In genomic region chr9:107142896-107143603, GRCh38 we compare ENCODE assay signal across 24 cellular contexts.
A peak's percentile ranks its signal among the peaks of the same experiment; 100 is the strongest.
DNase-seq lines count a peak whose midpoint lies in the region; ATAC-seq and TF ChIP-seq lines count a peak whose summit lies in the region.
"Had no signal": no experiment of that assay in that cellular context is flagged by ENCODE, and none has a peak within 500 bp of the region (broad histone marks: within the 10 kb centered on the region; RNA-seq: fewer than 3 reads in every experiment).

No MANE protein-coding gene starts in this region.

- TF ChIP-seq POLR2A in stomach (IDR thresholded peaks at IDR 0.05) = no peak

- no peak overlapping the region for H3K4me2 ChIP-seq in fibroblast of lung (ENCODE audit: extremely low read depth, insufficient read depth, low read length)
- H3K4me2 ChIP-seq: BLaER1, GM23338 had no signal

- H4K20me1 ChIP-seq in fibroblast of lung (ENCODE audit: control insufficient read depth, extremely low read depth, insufficient read depth, low read length) = no peaks in the 10 kb centered on the region
- H4K20me1 ChIP-seq: BLaER1 had no signal

- H3K4me3 ChIP-seq in adipocyte (ENCODE audit: low read length) (no peak overlapping the region), fibroblast of lung (replicated peaks in 1 of 4; ENCODE audit: control extremely low read depth in 1 of 4, insufficient read depth in 1 of 4, low read depth in 3 of 4, low read length in 4 of 4) (no peak overlapping the region), stomach (no peak overlapping the region)
- H3K4me3 ChIP-seq: BLaER1, cardiac muscle cell, GM23338 had no signal

- H3K4me1 ChIP-seq in adipocyte (ENCODE audit: control insufficient read depth, insufficient read depth, low read length) (peaks cover 23% of the 10 kb centered on the region), fibroblast of lung (ENCODE audit: control insufficient read depth, extremely low read depth, insufficient read depth, low read length) (no peaks in the 10 kb centered on the region), stomach (no peaks in the 10 kb centered on the region)
- H3K4me1 ChIP-seq: BLaER1, foreskin keratinocyte had no signal

- H3K9ac ChIP-seq in adipocyte (ENCODE audit: low read length) = no peak overlapping the region
- no peak overlapping the region for H3K9ac ChIP-seq in fibroblast of lung (ENCODE audit: insufficient read depth, low read length)
- H3K9ac ChIP-seq: BLaER1 had no signal

- no peak for TF ChIP-seq CTCF in fibroblast of lung (conservative IDR thresholded peaks at IDR 0.05 in 1 of 2, IDR thresholded peaks at IDR 0.05 in 1 of 2; ENCODE audit: low read depth in 1 of 2, low read length in 2 of 2)
- TF ChIP-seq CTCF in omental fat pad (IDR thresholded peaks at IDR 0.05) = no peak
- no peak for TF ChIP-seq CTCF in stomach (IDR thresholded peaks at IDR 0.05)

- H3K79me2 ChIP-seq in fibroblast of lung (ENCODE audit: control insufficient read depth, insufficient read depth, low read length) = no peaks in the 10 kb centered on the region

- no peak for TF ChIP-seq EP300 in stomach (IDR thresholded peaks at IDR 0.05)

- ATAC-seq in omental fat pad (ENCODE audit: low FRiP score) (peak; percentile 90), GM18511 (IDR thresholded peaks at IDR 0.05; ENCODE audit: unreplicated experiment) (no peak)
- ATAC-seq: foreskin keratinocyte; GM23338; naive thymus-derived CD4-positive, alpha-beta T cell; Panc1 had no signal

- WGBS in stomach, 5 donors = 65 to 72% (median 67%) methylated on average over 5 of the region's 5 CpGs

- no peak overlapping the region for H2AFZ ChIP-seq in fibroblast of lung (ENCODE audit: low read length)

- peak; percentile 18 for DNase-seq in AG08395 (ENCODE audit: low spot score)
- peak; percentile 40 for DNase-seq in adipocyte (ENCODE audit: low read depth)
- peak; percentile 9 to 18 for DNase-seq in fibroblast of lung (ENCODE audit: low read depth in 2 of 2)
- DNase-seq in omental fat pad (ENCODE audit: low spot score) = no peak
- DNase-seq in NCI-H524 (lab: John Stamatoyannopoulos, UW) = no peak
- no peak for DNase-seq in mesenteric fat pad (ENCODE audit: low spot score)
- DNase-seq in stomach = no peak
- DNase-seq: activated CD4-positive, alpha-beta T cell treated with anti-CD3 and anti-CD28 coated beads, Interleukin-2, amount 50 U/mL, for 4 hours; activated CD8-positive, alpha-beta memory T cell treated with anti-CD3 and anti-CD28 coated beads, Interleukin-2, amount 50 U/mL, for 48 hours; COR-L47; DND-41; foreskin keratinocyte; hippocampal formation; naive thymus-derived CD4-positive, alpha-beta T cell; NCI-H1105; NCI-H510A; occipital lobe; T-helper 2 cell; WERI-Rb-1 had no signal

- H3K9me3 ChIP-seq in adipocyte (ENCODE audit: control insufficient read depth, low read length) (no peaks in the 10 kb centered on the region), fibroblast of lung (ENCODE audit: control insufficient read depth, insufficient read depth, low read depth, low read length) (no peaks in the 10 kb centered on the region), stomach (no peaks in the 10 kb centered on the region)
- H3K9me3 ChIP-seq: BLaER1 had no signal

- no peaks in the 10 kb centered on the region for H3K36me3 ChIP-seq in adipocyte (ENCODE audit: control insufficient read depth, insufficient read depth, low read length, severe bottlenecking)
- no peaks in the 10 kb centered on the region for H3K36me3 ChIP-seq in fibroblast of lung (ENCODE audit: control insufficient read depth, insufficient read depth, low read length)
- no peaks in the 10 kb centered on the region for H3K36me3 ChIP-seq in stomach
- H3K36me3 ChIP-seq: BLaER1, cardiac muscle cell, WERI-Rb-1 had no signal

- H3K27ac ChIP-seq in fibroblast of lung (ENCODE audit: insufficient read depth, low read length) = no peak overlapping the region
- no peak overlapping the region for H3K27ac ChIP-seq in stomach
- H3K27ac ChIP-seq: BLaER1, cardiac muscle cell, foreskin keratinocyte had no signal

- intact Hi-C loops in stomach (cut with DNase I; ENCODE audit: low total_unique reads) = no loop called here

- H3K27me3 ChIP-seq in adipocyte (replicated peaks; ENCODE audit: control insufficient read depth, insufficient read depth, low read length) (peaks cover 26% of the 10 kb centered on the region), fibroblast of lung (ENCODE audit: control insufficient read depth, insufficient read depth, low read length) (peaks cover 11% of the 10 kb centered on the region), stomach (no peaks in the 10 kb centered on the region)
- H3K27me3 ChIP-seq: BLaER1, cardiac muscle cell had no signal

Comparison
In these comparisons a context has a peak if more than half of its experiments do, and no peak if none do; other contexts are left out.
1. DNase-seq: peak in AG08395 (single experiment), adipocyte (single experiment) and fibroblast of lung (2 of 2); none in omental fat pad (single experiment), NCI-H524 (0 of 2), mesenteric fat pad (single experiment) and stomach (single experiment).